Comparison of ENCODE assay signal across 1 cellular context in genomic region chr19:23262892-23263291, GRCh38.
A peak's percentile ranks its signal among the peaks of the same experiment; 100 is the strongest.
TF ChIP-seq lines count a peak whose summit lies in the region.

No MANE protein-coding gene starts in this region.

TF ChIP-seq in HepG2, 621 proteins besides CTCF, POLR2A, EP300 and RAD21 (continued from another document):
- TF ChIP-seq PRDM10 (CRISPR knock-in tag; IDR thresholded peaks at IDR 0.05; ENCODE audit: low read depth), result no peak
- TF ChIP-seq ZNF232 (CRISPR knock-in tag; IDR thresholded peaks at IDR 0.05; ENCODE audit: borderline replicate concordance), result no peak
- TF ChIP-seq HOMEZ (CRISPR knock-in tag; IDR thresholded peaks at IDR 0.05; ENCODE audit: low read depth), result peak; percentile 79; the same call in 1 of the 2 replicates
- no peak for TF ChIP-seq PCBP1 (IDR thresholded peaks at IDR 0.05; ENCODE audit: borderline replicate concordance, low read depth, low read length)
- TF ChIP-seq ZNF761 (CRISPR knock-in tag; conservative IDR thresholded peaks at IDR 0.05), result no peak
